Comparison of ENCODE assay signal across 23 cellular contexts in the genomic region with DNA sequence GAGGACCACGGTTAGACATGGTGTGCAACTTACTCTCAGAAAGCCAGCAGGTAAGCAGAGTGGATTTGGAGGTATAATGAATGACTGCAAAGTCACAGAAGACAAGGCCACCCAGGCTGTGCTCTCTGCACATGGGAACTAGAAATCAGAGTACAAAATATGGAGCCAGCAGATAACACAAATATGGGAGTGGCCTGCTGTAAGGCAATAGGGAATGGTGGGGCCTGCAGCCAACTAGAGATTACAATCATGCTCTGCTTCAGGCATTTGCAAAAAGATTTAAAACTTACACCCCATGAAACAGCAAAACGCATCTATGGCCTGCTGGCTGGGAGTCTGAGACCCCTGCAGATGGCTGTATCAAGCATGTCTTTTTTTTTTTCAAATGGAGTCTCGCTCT. TPM values are rescaled to one million over a fixed set of nuclear protein-coding genes. Genes with fewer than 3 reads are reported as not detected.
A peak's percentile ranks its signal among the peaks of the same experiment; 100 is the strongest.
DNase-seq lines count a peak whose midpoint lies in the region; ATAC-seq, FAIRE-seq and TF ChIP-seq lines count a peak whose summit lies in the region.
"Had no signal": no experiment of that assay in that cellular context is flagged by ENCODE, and none has a peak within 500 bp of the region (broad histone marks: within the 10 kb centered on the region; RNA-seq: fewer than 3 reads in every experiment).

No MANE protein-coding gene starts in this region.

- TF ChIP-seq POLR2A in Peyer's patch (IDR thresholded peaks at IDR 0.05) = no peak

- no peak for TF ChIP-seq CTCF in CD4-positive, alpha-beta T cell (IDR thresholded peaks at IDR 0.05)
- TF ChIP-seq CTCF in Peyer's patch (IDR thresholded peaks at IDR 0.05) = no peak
- TF ChIP-seq CTCF in chondrocyte (IDR thresholded peaks at IDR 0.05) = no peak

- CTCF ChIA-PET in CD4-positive, alpha-beta T cell (lab: Charles Lee) = no interaction called here

- no peaks in the 10 kb centered on the region for H3K9me3 Mint-ChIP-seq in CD4-positive, alpha-beta T cell
- no peaks in the 10 kb centered on the region for H3K9me3 Mint-ChIP-seq in chondrocyte (ENCODE audit: low read depth)
- no peaks in the 10 kb centered on the region for H3K9me3 Mint-ChIP-seq in stimulated activated memory B cell treated with anti-CD40 and anti-IgM and Interleukin-4, amounts not matched to agents 10 μg/mL and 1 μg/mL and 100 μg/mL, for 72 hours
- H3K9me3 Mint-ChIP-seq: activated B cell treated with CpG ODN at 0.5 μM for 24 hours; activated naive CD4-positive, alpha-beta T cell treated with anti-CD3 and anti-CD28 coated beads, Interleukin-2, amount 50 U/mL, for 24 hours had no signal

- H3K27me3 ChIP-seq in CD4-positive, alpha-beta T cell (ENCODE audit: control insufficient read depth, insufficient read depth, low read length) = no peaks in the 10 kb centered on the region
- H3K27me3 ChIP-seq in Peyer's patch = no peaks in the 10 kb centered on the region
- H3K27me3 ChIP-seq: gastrocnemius medialis, upper lobe of right lung had no signal

- H3K27me3 Mint-ChIP-seq in CD4-positive, alpha-beta T cell = no peaks in the 10 kb centered on the region
- no peaks in the 10 kb centered on the region for H3K27me3 Mint-ChIP-seq in chondrocyte (ENCODE audit: low read depth)
- H3K27me3 Mint-ChIP-seq in stimulated activated memory B cell treated with anti-CD40 and anti-IgM and Interleukin-4, amounts not matched to agents 10 μg/mL and 1 μg/mL and 100 μg/mL, for 72 hours = no peaks in the 10 kb centered on the region
- H3K27me3 Mint-ChIP-seq: activated B cell treated with CpG ODN at 0.5 μM for 24 hours; activated naive CD4-positive, alpha-beta T cell treated with anti-CD3 and anti-CD28 coated beads, Interleukin-2, amount 50 U/mL, for 24 hours had no signal

- ATAC-seq in CD4-positive, alpha-beta T cell (ENCODE audit: poor library complexity) = no peak
- ATAC-seq in stimulated activated memory B cell treated with anti-CD40 and anti-IgM and Interleukin-4, amounts not matched to agents 10 μg/mL and 1 μg/mL and 100 μg/mL, for 72 hours = no peak
- ATAC-seq in GM21528 (IDR thresholded peaks at IDR 0.05; ENCODE audit: low FRiP score, unreplicated experiment) (no peak), HG03280 (IDR thresholded peaks at IDR 0.05; ENCODE audit: unreplicated experiment) (no peak)
- ATAC-seq: gastrocnemius medialis, upper lobe of right lung had no signal

- H3K4me3 Mint-ChIP-seq in CD4-positive, alpha-beta T cell = no peak overlapping the region
- H3K4me3 Mint-ChIP-seq in chondrocyte (ENCODE audit: unreplicated experiment) = no peak overlapping the region
- no peak overlapping the region for H3K4me3 Mint-ChIP-seq in stimulated activated memory B cell treated with anti-CD40 and anti-IgM and Interleukin-4, amounts not matched to agents 10 μg/mL and 1 μg/mL and 100 μg/mL, for 72 hours
- H3K4me3 Mint-ChIP-seq: activated B cell treated with CpG ODN at 0.5 μM for 24 hours had no signal

- peaks cover 0 to 15% (median 0%) of the 10 kb centered on the region in 4 donors for H3K4me1 ChIP-seq in Peyer's patch
- H3K4me1 ChIP-seq: gastrocnemius medialis had no signal

- H3K4me1 Mint-ChIP-seq in CD4-positive, alpha-beta T cell (ENCODE audit: low read depth) = peaks cover 81% of the 10 kb centered on the region
- H3K4me1 Mint-ChIP-seq in chondrocyte (ENCODE audit: low read depth) = peaks cover 8% of the 10 kb centered on the region
- H3K4me1 Mint-ChIP-seq in stimulated activated memory B cell treated with anti-CD40 and anti-IgM and Interleukin-4, amounts not matched to agents 10 μg/mL and 1 μg/mL and 100 μg/mL, for 72 hours = peaks cover 52% of the 10 kb centered on the region

- DNase-seq in CD4-positive, alpha-beta T cell = no peak
- no peak for DNase-seq in Peyer's patch
- peak; percentile 10 for DNase-seq in chondrocyte (ENCODE audit: low spot score)
- DNase-seq in frontal cortex (ENCODE audit: low spot score in 2 of 2) = no peak
- DNase-seq: activated B cell treated with CpG ODN at 0.5 μM for 24 hours; cerebellar nuclear complex; DMS153; effector CD4-positive, alpha-beta T cell; gastrocnemius medialis; GDM1; GOT3; islet precursor cell; NCI-H524; occipital lobe; SK-N-SH; stimulated activated CD4-positive, alpha-beta T cell treated with anti-CD3 and anti-CD28 coated beads, Interleukin-12 subunit alpha, Interleukin-12 subunit beta, amount 100 ng/mL, for 4 hours; stimulated activated CD4-positive, alpha-beta T cell treated with anti-CD3 and anti-CD28 coated beads, Interleukin-4, amount 100 ng/mL, for 4 hours; upper lobe of right lung had no signal

- no peaks in the 10 kb centered on the region for H3K9me3 ChIP-seq in CD4-positive, alpha-beta T cell (ENCODE audit: control insufficient read depth, low read length)
- H3K9me3 ChIP-seq in Peyer's patch = no peaks in the 10 kb centered on the region
- H3K9me3 ChIP-seq: gastrocnemius medialis, SK-N-SH, upper lobe of right lung had no signal

- H3K4me3 ChIP-seq in Peyer's patch = no peak overlapping the region
- H3K4me3 ChIP-seq: gastrocnemius medialis, upper lobe of right lung had no signal

- no peak for FAIRE-seq in frontal cortex (lab: Jason Lieb, UNC)

- H3K36me3 ChIP-seq in Peyer's patch = peaks cover 0 to 4% (median 0%) of the 10 kb centered on the region in 3 donors
- H3K36me3 ChIP-seq: gastrocnemius medialis, upper lobe of right lung had no signal

- intact Hi-C loops in CD4-positive, alpha-beta T cell (cut with DNase I, micrococcal nuclease) = no loop called here

- H3K27ac ChIP-seq in CD4-positive, alpha-beta T cell (ENCODE audit: low read depth, low read length) = no peak overlapping the region
- H3K27ac ChIP-seq in Peyer's patch = peak overlapping the region in 3 of 4 donors; percentile 28 to 62 (median 50)
- H3K27ac ChIP-seq: gastrocnemius medialis, RWPE1 had no signal

- POLR2A ChIA-PET in CD4-positive, alpha-beta T cell (lab: Charles Lee) = no interaction called here

- peak overlapping the region; percentile 40 for H3K27ac Mint-ChIP-seq in CD4-positive, alpha-beta T cell
- no peak overlapping the region for H3K27ac Mint-ChIP-seq in chondrocyte (ENCODE audit: unreplicated experiment)
- peak overlapping the region; percentile 88 for H3K27ac Mint-ChIP-seq in stimulated activated memory B cell treated with anti-CD40 and anti-IgM and Interleukin-4, amounts not matched to agents 10 μg/mL and 1 μg/mL and 100 μg/mL, for 72 hours
- H3K27ac Mint-ChIP-seq: activated B cell treated with CpG ODN at 0.5 μM for 24 hours had no signal

- H3K36me3 Mint-ChIP-seq in CD4-positive, alpha-beta T cell (ENCODE audit: low read depth) = peaks cover 30% of the 10 kb centered on the region
- H3K36me3 Mint-ChIP-seq in chondrocyte (ENCODE audit: low read depth) = peaks cover 2% of the 10 kb centered on the region
- H3K36me3 Mint-ChIP-seq in stimulated activated memory B cell treated with anti-CD40 and anti-IgM and Interleukin-4, amounts not matched to agents 10 μg/mL and 1 μg/mL and 100 μg/mL, for 72 hours = peaks cover 22% of the 10 kb centered on the region

RNA-seq across cellular contexts. Expression of a gene that starts 47.0 kb away (rescaled TPM):
- 100 to 1,000 TPM; 132 to 134 TPM for total RNA-seq in CD4-positive, alpha-beta T cell
- 10 to 100 TPM in 2 of 4 donors, 1 to 10 TPM in 2; 3.9 to 63.5 (median 13.2) TPM for total RNA-seq in Peyer's patch
- 17.8 to 19.7 TPM (median 19.0 TPM) in 3 replicates for total RNA-seq in chondrocyte
- 8.2 TPM for total RNA-seq in frontal cortex
